Comparison of ENCODE assay signal across 4 cellular contexts in the genomic region with DNA sequence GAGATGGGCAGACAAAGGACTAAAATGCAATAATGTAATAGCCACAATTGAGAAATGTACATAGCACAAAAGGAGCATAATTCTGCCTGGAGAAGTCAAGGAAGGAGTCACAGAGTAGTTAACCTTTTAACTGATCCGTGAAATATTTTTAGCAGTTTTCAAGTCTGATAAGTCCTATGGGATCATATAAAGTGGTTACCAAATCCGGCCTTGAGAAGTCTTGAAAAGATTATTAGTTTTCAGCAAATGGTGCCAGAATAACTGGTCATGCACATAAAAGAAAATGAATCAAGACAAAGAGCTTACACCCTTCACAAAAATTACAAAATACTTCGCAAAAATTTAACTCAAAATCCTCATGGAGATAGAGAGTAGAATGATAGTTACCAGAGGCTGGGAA.
"Had no signal": no experiment of that assay in that cellular context is flagged by ENCODE, and none has a peak within 500 bp of the region (broad histone marks: within the 10 kb centered on the region; RNA-seq: fewer than 3 reads in every experiment).

No MANE protein-coding gene starts in this region.

- H3K4me3 ChIP-seq: K562 had no signal

- DNase-seq: IMR-90, KBM-7 had no signal

- H3K27ac ChIP-seq: HL-60 had no signal
